ENCODE assay signal across 15 cellular contexts in the genomic region with DNA sequence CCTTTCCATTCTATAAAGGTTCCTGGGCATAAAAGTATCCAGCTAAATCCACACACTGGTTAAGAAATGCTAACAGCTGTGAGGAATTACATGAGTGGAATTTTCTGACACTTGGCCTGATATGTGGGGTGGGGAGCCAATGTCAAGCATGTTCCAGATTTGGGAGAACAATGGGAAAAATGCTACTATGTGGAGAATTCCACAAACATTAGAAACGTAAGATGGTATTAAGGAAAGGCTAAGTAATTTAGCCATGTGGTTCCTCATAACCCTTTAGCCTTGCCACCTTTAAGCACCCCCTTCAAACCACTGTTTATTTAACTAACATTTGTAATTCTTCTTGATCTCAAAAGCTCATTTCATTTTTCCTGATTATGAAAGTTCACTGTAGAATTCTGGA.
"Had no signal": no experiment of that assay in that cellular context is flagged by ENCODE, and none has a peak within 500 bp of the region (broad histone marks: within the 10 kb centered on the region; RNA-seq: fewer than 3 reads in every experiment).

No MANE protein-coding gene starts in this region.

- H3K4me1 Mint-ChIP-seq: stimulated activated memory B cell treated with anti-CD40 and anti-IgM and Interleukin-4, amounts not matched to agents 10 μg/mL and 1 μg/mL and 100 μg/mL, for 72 hours had no signal

- H3K27me3 ChIP-seq: ascending aorta, spleen, tibial nerve had no signal

- H3K36me3 ChIP-seq: ascending aorta, SJCRH30, spleen, tibial nerve had no signal

- H3K9me3 ChIP-seq: ascending aorta, SJCRH30, spleen, tibial nerve had no signal

- H3K9me3 Mint-ChIP-seq: stimulated activated memory B cell treated with anti-CD40 and anti-IgM and Interleukin-4, amounts not matched to agents 10 μg/mL and 1 μg/mL and 100 μg/mL, for 72 hours; T-helper 2 cell treated with Interferon-gamma antibody and Interleukin-4, amounts not matched to agents 5 μg/mL and 100 μg/mL, for 36 hours had no signal

- DNase-seq: activated effector memory CD4-positive, alpha-beta T cell treated with Interleukin-2 at 50 U/mL for 16 hours; effector CD8-positive, alpha-beta T cell; left colon; mesendoderm; SJCRH30; spleen; stimulated activated CD4-positive, alpha-beta T cell treated with anti-CD3 and anti-CD28 coated beads, Interleukin-1b, Interleukin-23, amount 100 ng/mL, for 48 hours had no signal

- H3K4me3 ChIP-seq: ascending aorta, coronary artery, SJCRH30, spleen, tibial nerve had no signal

- H3K4me3 Mint-ChIP-seq: activated naive CD8-positive, alpha-beta T cell; stimulated activated memory B cell treated with anti-CD40 and anti-IgM and Interleukin-4, amounts not matched to agents 10 μg/mL and 1 μg/mL and 100 μg/mL, for 72 hours; T-helper 2 cell treated with Interferon-gamma antibody and Interleukin-4, amounts not matched to agents 5 μg/mL and 100 μg/mL, for 36 hours had no signal

- H3K4me1 ChIP-seq: ascending aorta, parathyroid adenoma, SJCRH30, spleen had no signal

- H3K36me3 Mint-ChIP-seq: activated naive CD8-positive, alpha-beta T cell; stimulated activated memory B cell treated with anti-CD40 and anti-IgM and Interleukin-4, amounts not matched to agents 10 μg/mL and 1 μg/mL and 100 μg/mL, for 72 hours had no signal

- H3K27ac Mint-ChIP-seq: activated naive CD8-positive, alpha-beta T cell; stimulated activated memory B cell treated with anti-CD40 and anti-IgM and Interleukin-4, amounts not matched to agents 10 μg/mL and 1 μg/mL and 100 μg/mL, for 72 hours; T-helper 2 cell treated with Interferon-gamma antibody and Interleukin-4, amounts not matched to agents 5 μg/mL and 100 μg/mL, for 36 hours had no signal

- H3K27ac ChIP-seq: ascending aorta, parathyroid adenoma, SJCRH30, tibial nerve had no signal

- ATAC-seq: activated CD4-positive, CD25-positive, alpha-beta regulatory T cell treated with anti-CD3 and anti-CD28 coated beads, Interleukin-2, amount 50 U/mL, for 24 hours; left colon; stimulated activated memory B cell treated with anti-CD40 and anti-IgM and Interleukin-4, amounts not matched to agents 10 μg/mL and 1 μg/mL and 100 μg/mL, for 72 hours had no signal

- H3K27me3 Mint-ChIP-seq: activated naive CD8-positive, alpha-beta T cell had no signal
